In the genomic region with DNA sequence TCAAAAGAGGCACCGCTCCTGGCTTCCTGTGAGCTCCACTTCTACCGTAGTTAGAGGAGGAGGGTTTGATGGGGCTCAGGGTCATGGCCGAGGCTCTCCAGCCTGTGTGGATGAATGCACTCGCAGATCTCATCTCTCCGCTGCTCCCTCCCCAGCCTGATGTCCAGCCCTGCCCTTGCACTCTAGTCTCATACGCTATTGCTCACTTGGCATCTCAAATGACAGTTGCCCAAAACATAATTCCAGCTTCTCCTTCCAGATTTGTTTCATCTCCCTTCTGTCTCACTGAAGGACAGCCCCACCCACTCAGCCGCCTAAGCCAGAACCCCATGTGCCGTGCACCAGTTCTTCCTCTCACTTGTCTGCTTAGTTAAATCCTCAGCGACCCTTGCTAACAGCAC, we compare ENCODE assay signal across 23 cellular contexts. TPM values are rescaled to one million over a fixed set of nuclear protein-coding genes. Genes with fewer than 3 reads are reported as not detected.
DNase-seq lines count a peak whose midpoint lies in the region; ATAC-seq, FAIRE-seq and TF ChIP-seq lines count a peak whose summit lies in the region.
"Had no signal": no experiment of that assay in that cellular context is flagged by ENCODE, and none has a peak within 500 bp of the region (broad histone marks: within the 10 kb centered on the region; RNA-seq: fewer than 3 reads in every experiment).

No MANE protein-coding gene starts in this region.

- H2BK12ac ChIP-seq in H1 (ENCODE audit: low read depth, low read length), result 0 out of 2 replicates have a peak overlapping the region, but pooled peaks have one; percentile 39

- CTCF ChIA-PET in H1 (lab: Charles Lee; ENCODE audit: partially characterized antibody), result interaction anchor here (0.6 to 2.5 kb wide), 6 partner anchors 10 to 1465 kb away, joined by 3 to 10 read pairs (median 4); no protein-coding TSS in a partner anchor

- no peak overlapping the region; the same call in 1 of the 2 replicates for H3K18ac ChIP-seq in H1 (ENCODE audit: extremely low read depth, low read length)

- H3K27ac ChIP-seq in astrocyte (ENCODE audit: low read depth, low read length) (no peak overlapping the region), H1 (ENCODE audit: low read depth, low read length) (no peak overlapping the region), lower lobe of right lung (no peak overlapping the region), skeletal muscle tissue (ENCODE audit: low read depth, low read length) (no peak overlapping the region)
- H3K27ac ChIP-seq: GM23248, neutrophil, transverse colon had no signal

- no peak for TF ChIP-seq POLR2A in H1 (IDR thresholded peaks at IDR 0.05; ENCODE audit: control extremely low read depth in 1 of 2, low read depth in 2 of 2, low read length in 2 of 2)

- FAIRE-seq in astrocyte (lab: Jason Lieb, UNC) (no peak), H1 (lab: Jason Lieb, UNC) (no peak)
- FAIRE-seq: GM19239 had no signal

- intact Hi-C loops in lower lobe of right lung (cut with DNase I), result no loop called here

- 0 out of 2 replicates have a peak overlapping the region, but pooled peaks have one; percentile 44 for H2BK5ac ChIP-seq in H1 (ENCODE audit: low read depth, low read length)

- POLR2A ChIA-PET in H1 (lab: Charles Lee; ENCODE audit: partially characterized antibody), result interaction anchor here (0.8 kb wide), 1 partner anchor 9 kb away, joined by 3 read pairs; no protein-coding TSS in a partner anchor

- no peak overlapping the region for H3K56ac ChIP-seq in H1 (replicated peaks; ENCODE audit: insufficient read length, low read depth, low read length)

- no peak overlapping the region for H2BK20ac ChIP-seq in H1 (ENCODE audit: low read length)

- H3K9me3 ChIP-seq in astrocyte (ENCODE audit: insufficient read depth, low read depth, low read length) (no peaks in the 10 kb centered on the region), H1 (ENCODE audit: insufficient read depth in 2 of 2, low read depth in 1 of 2, low read length in 1 of 2) (no peaks in the 10 kb centered on the region), lower lobe of right lung (no peaks in the 10 kb centered on the region), skeletal muscle tissue (ENCODE audit: control insufficient read depth in 3 of 3, low read length in 3 of 3) (no peaks in the 10 kb centered on the region)
- H3K9me3 ChIP-seq: neutrophil, transverse colon had no signal

- H4K20me1 ChIP-seq in astrocyte (ENCODE audit: insufficient read depth, low read length) (no peaks in the 10 kb centered on the region), H1 (replicated peaks in 1 of 2; ENCODE audit: control insufficient read depth in 1 of 2, insufficient read depth in 2 of 2, low read length in 2 of 2) (no peaks in the 10 kb centered on the region)

- peaks cover 58% of the 10 kb centered on the region for H3K27me3 Mint-ChIP-seq in astrocyte (ENCODE audit: low read depth, unreplicated experiment)

- no peak overlapping the region for H3K23ac ChIP-seq in H1 (ENCODE audit: insufficient read length)

- no peaks in the 10 kb centered on the region for H3K36me3 Mint-ChIP-seq in astrocyte (ENCODE audit: low read depth, unreplicated experiment)
- H3K36me3 Mint-ChIP-seq: CD4-positive, alpha-beta memory T cell; stimulated activated naive B cell treated with anti-CD40 and anti-IgM and Interleukin-4, amounts not matched to agents 10 μg/mL and 1 μg/mL and 100 μg/mL, for 72 hours had no signal

- H3K4me3 Mint-ChIP-seq in astrocyte (ENCODE audit: unreplicated experiment), result no peak overlapping the region
- H3K4me3 Mint-ChIP-seq: CD4-positive, alpha-beta memory T cell; stimulated activated naive B cell treated with anti-CD40 and anti-IgM and Interleukin-4, amounts not matched to agents 10 μg/mL and 1 μg/mL and 100 μg/mL, for 72 hours; T-helper 1 cell treated with Interleukin-12 subunit alpha and Interleukin-12 subunit beta and Interleukin-4 antibody, amounts not matched to agents 30 μg/mL and 1 μg/mL, for 36 hours had no signal

- H3K9ac ChIP-seq in astrocyte (ENCODE audit: low read length), result no peak overlapping the region
- H3K9ac ChIP-seq in H1 (replicated peaks in 1 of 4; ENCODE audit: extremely low read depth in 1 of 4, low read depth in 3 of 4, low read length in 3 of 4), result no peak overlapping the region
- no peak overlapping the region for H3K9ac ChIP-seq in skeletal muscle tissue (ENCODE audit: low read depth in 1 of 3, low read length in 3 of 3)
- H3K9ac ChIP-seq: GM23248 had no signal

- no peak for TF ChIP-seq EP300 in H1 (IDR thresholded peaks at IDR 0.05; ENCODE audit: borderline replicate concordance in 1 of 2, low read depth in 2 of 2, low read length in 2 of 2)

- no peaks in the 10 kb centered on the region for H3K79me1 ChIP-seq in H1 (ENCODE audit: low read depth, low read length)

- peak overlapping the region; percentile 38 for H3K27ac Mint-ChIP-seq in astrocyte (ENCODE audit: unreplicated experiment)
- H3K27ac Mint-ChIP-seq: CD4-positive, alpha-beta memory T cell; stimulated activated naive B cell treated with anti-CD40 and anti-IgM and Interleukin-4, amounts not matched to agents 10 μg/mL and 1 μg/mL and 100 μg/mL, for 72 hours; T-helper 1 cell treated with Interleukin-12 subunit alpha and Interleukin-12 subunit beta and Interleukin-4 antibody, amounts not matched to agents 30 μg/mL and 1 μg/mL, for 36 hours had no signal

- H2BK120ac ChIP-seq in H1 (replicated peaks; ENCODE audit: low read depth, low read length), result no peak overlapping the region

- H2AFZ ChIP-seq in astrocyte (ENCODE audit: low read depth, low read length) (no peak overlapping the region), H1 (ENCODE audit: low read length) (no peak overlapping the region)
- H2AFZ ChIP-seq: GM23248 had no signal

- H3K4me1 ChIP-seq in astrocyte (ENCODE audit: insufficient read depth, low read length) (no peaks in the 10 kb centered on the region), H1 (replicated peaks in 1 of 4; ENCODE audit: control insufficient read depth in 3 of 4, insufficient read depth in 4 of 4, low read length in 3 of 4) (peaks cover 0 to 6% (median 1%) of the 10 kb centered on the region in 4 experiments; a peak in 4 of 7 replicates), lower lobe of right lung (peaks cover 6% of the 10 kb centered on the region), skeletal muscle tissue (ENCODE audit: control insufficient read depth in 3 of 3, insufficient read depth in 3 of 3, low read length in 3 of 3) (peaks cover 7 to 19% (median 16%) of the 10 kb centered on the region in 3 donors)

- H3K36me3 ChIP-seq in astrocyte (ENCODE audit: insufficient read depth, low read length) (no peaks in the 10 kb centered on the region), H1 (ENCODE audit: control insufficient read depth in 2 of 4, insufficient read depth in 4 of 4, low read length in 3 of 4) (no peaks in the 10 kb centered on the region), lower lobe of right lung (no peaks in the 10 kb centered on the region), skeletal muscle tissue (ENCODE audit: control insufficient read depth in 3 of 3, insufficient read depth in 3 of 3, low read length in 3 of 3) (no peaks in the 10 kb centered on the region)
- H3K36me3 ChIP-seq: neutrophil, transverse colon had no signal

- H4K5ac ChIP-seq in H1 (ENCODE audit: insufficient read length, low read depth, low read length), result no peak overlapping the region

- peak overlapping the region; percentile 72; the same call in 1 of the 2 replicates for H2BK15ac ChIP-seq in H1 (ENCODE audit: low read length)

- no peaks in the 10 kb centered on the region for H3K23me2 ChIP-seq in H1 (ENCODE audit: low read depth, low read length)

- no peak overlapping the region for H4K91ac ChIP-seq in H1 (replicated peaks; ENCODE audit: insufficient read length, low read length)

- H3K9me3 Mint-ChIP-seq in astrocyte (ENCODE audit: unreplicated experiment), result no peaks in the 10 kb centered on the region
- H3K9me3 Mint-ChIP-seq: CD4-positive, alpha-beta memory T cell; stimulated activated naive B cell treated with anti-CD40 and anti-IgM and Interleukin-4, amounts not matched to agents 10 μg/mL and 1 μg/mL and 100 μg/mL, for 72 hours; T-helper 1 cell treated with Interleukin-12 subunit alpha and Interleukin-12 subunit beta and Interleukin-4 antibody, amounts not matched to agents 30 μg/mL and 1 μg/mL, for 36 hours had no signal

- H3K27me3 ChIP-seq in astrocyte (ENCODE audit: insufficient read depth, low read length), result peaks cover 2% of the 10 kb centered on the region
- H3K27me3 ChIP-seq in H1 (replicated peaks in 1 of 4; ENCODE audit: control insufficient read depth in 3 of 4, extremely low read depth in 1 of 4, insufficient read depth in 3 of 4, low read length in 3 of 4), result no peaks in the 10 kb centered on the region; a peak in 1 of 7 replicates
- H3K27me3 ChIP-seq in lower lobe of right lung (ENCODE audit: low read depth), result peaks cover 3% of the 10 kb centered on the region
- peaks cover 9 to 43% (median 29%) of the 10 kb centered on the region in 3 donors for H3K27me3 ChIP-seq in skeletal muscle tissue (ENCODE audit: control insufficient read depth in 3 of 3, insufficient read depth in 3 of 3, low read length in 3 of 3)
- H3K27me3 ChIP-seq: neutrophil, transverse colon had no signal

- DNase-seq in astrocyte (ENCODE audit: low read depth) (no peak), H1 (ENCODE audit: low read depth in 1 of 2, low spot score in 2 of 2) (peak in 1 of 2 experiments; percentile 45), lower lobe of right lung (no peak), DMS114 treated with DMSO at 0.1 percent for 48 hours (lab: John Stamatoyannopoulos, UW; ENCODE audit: unreplicated experiment) (no peak)
- DNase-seq in activated CD8-positive, alpha-beta memory T cell treated with anti-CD3 and anti-CD28 coated beads, Interleukin-2, amount 50 U/mL, for 4 hours, result no peak
- DNase-seq: activated CD4-positive, alpha-beta T cell treated with anti-CD3 and anti-CD28 coated beads, Interleukin-2, amount 50 U/mL, for 48 hours; activated gamma-delta T cell; amniotic stem cell; CD4-positive, alpha-beta memory T cell; GM23248; IMR-90; NCI-H1436 treated with DMSO at 0.1 percent for 48 hours; NCI-H2171; NCI-H69; OCI-M1; stimulated activated naive B cell treated with anti-CD40 and anti-IgM and Interleukin-4, amounts not matched to agents 10 μg/mL and 1 μg/mL and 100 μg/mL, for 72 hours; transverse colon had no signal

- no peak overlapping the region for H3K14ac ChIP-seq in H1 (ENCODE audit: insufficient read length)

- H2AK5ac ChIP-seq in H1 (ENCODE audit: low read depth, low read length), result no peak overlapping the region

- no peak for TF ChIP-seq RAD21 in H1 (IDR thresholded peaks at IDR 0.05 in 1 of 2, conservative IDR thresholded peaks at IDR 0.05 in 1 of 2; ENCODE audit: low read depth in 2 of 2, low read length in 2 of 2)

- no peaks in the 10 kb centered on the region for H3K79me2 ChIP-seq in astrocyte (ENCODE audit: insufficient read depth, low read length)
- no peaks in the 10 kb centered on the region for H3K79me2 ChIP-seq in H1 (ENCODE audit: control insufficient read depth in 1 of 2, insufficient read depth in 2 of 2, low read length in 2 of 2)

- H3K4me2 ChIP-seq in astrocyte (ENCODE audit: low read length) (no peak overlapping the region), H1 (ENCODE audit: insufficient read depth in 1 of 2, low read depth in 2 of 2, low read length in 2 of 2) (no peak overlapping the region)

- H3K4me1 Mint-ChIP-seq in astrocyte (ENCODE audit: low read depth, unreplicated experiment), result peaks cover 4% of the 10 kb centered on the region
- H3K4me1 Mint-ChIP-seq: CD4-positive, alpha-beta memory T cell; stimulated activated naive B cell treated with anti-CD40 and anti-IgM and Interleukin-4, amounts not matched to agents 10 μg/mL and 1 μg/mL and 100 μg/mL, for 72 hours had no signal

- TF ChIP-seq CTCF in astrocyte (IDR thresholded peaks at IDR 0.05; ENCODE audit: insufficient read depth, low read depth, low read length), result no peak
- TF ChIP-seq CTCF in H1 (IDR thresholded peaks at IDR 0.05; ENCODE audit: control extremely low read depth in 1 of 3, insufficient read depth in 1 of 3, low read depth in 1 of 3, low read length in 3 of 3), result no peak
- TF ChIP-seq CTCF in lower lobe of right lung (IDR thresholded peaks at IDR 0.05), result no peak

- H3K4ac ChIP-seq in H1 (replicated peaks; ENCODE audit: insufficient read length, low read depth, low read length), result no peak overlapping the region

- H3K4me3 ChIP-seq in astrocyte (ENCODE audit: insufficient read depth, low read depth, low read length) (no peak overlapping the region), H1 (ENCODE audit: extremely low read depth in 1 of 4, insufficient read depth in 2 of 4, low read depth in 3 of 4, low read length in 4 of 4) (no peak overlapping the region), lower lobe of right lung (no peak overlapping the region), skeletal muscle tissue (ENCODE audit: low read length in 3 of 3) (peak overlapping the region in 2 of 3 donors; percentile 7 to 22)
- H3K4me3 ChIP-seq: GM23248, transverse colon had no signal

- ATAC-seq in lower lobe of right lung (peak; percentile 42 to 52), GM19467 (IDR thresholded peaks at IDR 0.05; ENCODE audit: unreplicated experiment) (no peak)
- ATAC-seq: esophagus mucosa; stimulated activated naive B cell treated with anti-CD40 and anti-IgM and Interleukin-4, amounts not matched to agents 10 μg/mL and 1 μg/mL and 100 μg/mL, for 72 hours had no signal

- WGBS in H1 (ENCODE audit: extremely low coverage in 1 of 2, insufficient coverage in 1 of 2, insufficient read length in 1 of 2, insufficient replicate concordance in 2 of 2, low coverage in 1 of 2, low lambda C conversion rate in 2 of 2, missing lambda C conversion rate in 1 of 2), 2 experiments, result 85% methylated on average over 9 of the region's 9 CpGs; no CpG with 5 or more reads in 1 of the 2 experiments

- H4K8ac ChIP-seq in H1 (ENCODE audit: extremely low read depth, insufficient read depth, low read length), result no peak overlapping the region

RNA-seq across cellular contexts. Expression of a gene that starts 22.8 kb away (rescaled TPM):
- total RNA-seq in astrocyte (0.93 and 1.8 TPM in 2 replicates), lower lobe of right lung (12.6 TPM), skeletal muscle tissue (26.6 TPM)
- 7.7 and 9.0 TPM in 2 replicates for total RNA-seq in H1 (2021; fragmentation: NEBNext Ultra II Directional; extraction: Animal tissue kit (Norgen Biotek cat#: 25700))
- polyA plus RNA-seq in H1 (2011; rRNA removed), result 8.5 TPM in 2 replicates
- polyA plus RNA-seq in H1 (2011; cell fraction: cytosol; rRNA removed), result 10.3 TPM
- polyA plus RNA-seq in H1 (2011; cell fraction: nucleus; rRNA removed), result 11.5 TPM
- 8.3 to 10.1 TPM (median 9.4 TPM) in 4 replicates for polyA plus RNA-seq in H1 (2012, experiment 1 of 2)
- 4.2 TPM for polyA plus RNA-seq in H1 (2012, experiment 2 of 2)
- polyA plus RNA-seq in H1 (2013, experiment 1 of 2), result 2.2 TPM
- polyA plus RNA-seq in H1 (2013, experiment 2 of 2), result 2.6 TPM
- 5.0 and 6.4 TPM in 2 replicates for polyA minus RNA-seq in H1 (2011; rRNA and poly(A)+ RNA removed)
- polyA minus RNA-seq in H1 (2011; cell fraction: cytosol; rRNA and poly(A)+ RNA removed), result 7.9 TPM
- polyA minus RNA-seq in H1 (2011; cell fraction: nucleus; rRNA and poly(A)+ RNA removed), result 7.6 TPM
- total RNA-seq: CD4-positive, alpha-beta memory T cell; GM23248; IMR-90 had no signal
- polyA plus RNA-seq: CD4-positive, alpha-beta memory T cell; GM23248; IMR-90 had no signal

Comparison
In these comparisons a context has a peak if more than half of its experiments do, and no peak if none do; other contexts are left out.
1. H3K4me3 ChIP-seq: peak in skeletal muscle tissue (2 of 3); none in astrocyte (single experiment), H1 (0 of 4) and lower lobe of right lung (single experiment).